In genomic region chr9:125883548-125883947, GRCh38 we compare ENCODE assay signal across 23 cellular contexts.
DNase-seq lines count a peak whose midpoint lies in the region; ATAC-seq and TF ChIP-seq lines count a peak whose summit lies in the region.
"Had no signal": no experiment of that assay in that cellular context is flagged by ENCODE, and none has a peak within 500 bp of the region (broad histone marks: within the 10 kb centered on the region; RNA-seq: fewer than 3 reads in every experiment).

No MANE protein-coding gene starts in this region.

- no peaks in the 10 kb centered on the region for H3K27me3 ChIP-seq in left ventricle myocardium inferior (ENCODE audit: low read depth)
- no peaks in the 10 kb centered on the region for H3K27me3 ChIP-seq in right atrium auricular region
- H3K27me3 ChIP-seq in KMS-11 (ENCODE audit: insufficient read depth, low read depth) = no peaks in the 10 kb centered on the region
- H3K27me3 ChIP-seq: upper lobe of right lung had no signal

- H4K20me1 ChIP-seq in KMS-11 (ENCODE audit: insufficient read depth) = peaks cover 35% of the 10 kb centered on the region

- intact Hi-C loops in left ventricle myocardium inferior (cut with micrococcal nuclease) = no loop called here

- TF ChIP-seq CTCF in left ventricle myocardium inferior (IDR thresholded peaks at IDR 0.05; ENCODE audit: borderline replicate concordance) = no peak
- TF ChIP-seq CTCF in right atrium auricular region (IDR thresholded peaks at IDR 0.05) = no peak
- TF ChIP-seq CTCF in KMS-11 (conservative IDR thresholded peaks at IDR 0.05; ENCODE audit: low read depth, low read length) = no peak
- TF ChIP-seq CTCF in fibroblast of the aortic adventitia (IDR thresholded peaks at IDR 0.05; ENCODE audit: insufficient read depth, low read length) = no peak
- no peak for TF ChIP-seq CTCF in foreskin fibroblast (IDR thresholded peaks at IDR 0.05; ENCODE audit: low read depth, low read length)

- DNase-seq in left ventricle myocardium inferior (no peak), right atrium auricular region (ENCODE audit: low spot score) (no peak), fibroblast of the aortic adventitia (ENCODE audit: low read depth) (peak; percentile 44), superior temporal gyrus (ENCODE audit: extremely low spot score) (peak; percentile 13), foreskin fibroblast (no peak)
- no peak for DNase-seq in activated T-cell treated with anti-CD3 and anti-CD28 coated beads, Interleukin-2, amount 50 U/mL, for 1 hour
- DNase-seq: activated B cell treated with CpG ODN at 0.5 μM for 24 hours; activated CD4-positive, alpha-beta T cell treated with anti-CD3 and anti-CD28 coated beads, Interleukin-2, amount 50 U/mL, for 4 hours; activated CD8-positive, alpha-beta memory T cell treated with anti-CD3 and anti-CD28 coated beads, Interleukin-2, amount 50 U/mL, for 4 hours; activated naive CD8-positive, alpha-beta T cell treated with anti-CD3 and anti-CD28 coated beads, Interleukin-2, amount 10 ng/mL, durations not matched to agents 7 days and 5 days; C1 segment of cervical spinal cord; immature natural killer cell; KBM-7; NCI-H146; NCI-H2171 treated with DMSO at 0.1 percent for 48 hours; NCI-H526; retina; RPMI8226; upper lobe of right lung had no signal

- H3K4me2 ChIP-seq in KMS-11 = peak overlapping the region; percentile 72

- peaks cover 99% of the 10 kb centered on the region for H3K79me2 ChIP-seq in KMS-11 (ENCODE audit: insufficient read depth, low read depth)

- H3K36me3 ChIP-seq in left ventricle myocardium inferior (no peaks in the 10 kb centered on the region), right atrium auricular region (no peaks in the 10 kb centered on the region), KMS-11 (ENCODE audit: insufficient read depth) (no peaks in the 10 kb centered on the region)
- H3K36me3 ChIP-seq: neutrophil, upper lobe of right lung had no signal

- peaks cover 57% of the 10 kb centered on the region for H3K4me1 ChIP-seq in left ventricle myocardium inferior
- peaks cover 0 to 39% of the 10 kb centered on the region in 2 donors for H3K4me1 ChIP-seq in right atrium auricular region
- peaks cover 95% of the 10 kb centered on the region for H3K4me1 ChIP-seq in KMS-11 (ENCODE audit: low read depth, poor library complexity, severe bottlenecking)
- H3K4me1 ChIP-seq: upper lobe of right lung had no signal

- H3K4me3 ChIP-seq in left ventricle myocardium inferior (no peak overlapping the region), right atrium auricular region (no peak overlapping the region), KMS-11 (IDR thresholded peaks at IDR 0.05; ENCODE audit: insufficient read depth, low read depth, low read length) (no peak overlapping the region), fibroblast of the aortic adventitia (ENCODE audit: low read depth, low read length) (no peak overlapping the region), foreskin fibroblast (ENCODE audit: low read depth in 1 of 2, low read length in 2 of 2) (no peak overlapping the region)
- H3K4me3 ChIP-seq: upper lobe of right lung had no signal

- peak overlapping the region; percentile 2; the same call in 1 of the 2 replicates for H3K9ac ChIP-seq in KMS-11

- ATAC-seq in HG03460 (IDR thresholded peaks at IDR 0.05; ENCODE audit: unreplicated experiment) = no peak
- ATAC-seq: HCT116, upper lobe of right lung had no signal

- H3K27ac ChIP-seq in left ventricle myocardium inferior (replicated peaks) (peak overlapping the region; percentile 20), right atrium auricular region (peak overlapping the region in 1 of 2 donors; percentile 17), KMS-11 (peak overlapping the region; percentile 39)
- H3K27ac ChIP-seq: neutrophil, upper lobe of right lung had no signal

- H3K9me3 ChIP-seq in left ventricle myocardium inferior (replicated peaks) (no peaks in the 10 kb centered on the region), right atrium auricular region (no peaks in the 10 kb centered on the region)
- H3K9me3 ChIP-seq: neutrophil, upper lobe of right lung had no signal

- H2AFZ ChIP-seq in KMS-11 (ENCODE audit: low read depth) = no peak overlapping the region

Comparison
In these comparisons a context has a peak if more than half of its experiments do, and no peak if none do; other contexts are left out.
1. DNase-seq: peak in fibroblast of the aortic adventitia (single experiment) and superior temporal gyrus (single experiment); none in left ventricle myocardium inferior (single experiment), right atrium auricular region (single experiment), foreskin fibroblast (0 of 2) and activated T-cell treated with anti-CD3 and anti-CD28 coated beads, Interleukin-2, amount 50 U/mL, for 1 hour (single experiment).